9 cellular contexts compared by ENCODE assay signal in genomic region chr17:2954898-2955445, GRCh38.
DNase-seq lines count a peak whose midpoint lies in the region; ATAC-seq and TF ChIP-seq lines count a peak whose summit lies in the region.
"Had no signal": no experiment of that assay in that cellular context is flagged by ENCODE, and none has a peak within 500 bp of the region (broad histone marks: within the 10 kb centered on the region; RNA-seq: fewer than 3 reads in every experiment).

No MANE protein-coding gene starts in this region.

- 45 to 46% methylated on average over 8 of the region's 8 CpGs for WGBS in tibial nerve, 2 donors

- TF ChIP-seq POLR2A in HCT116 (IDR thresholded peaks at IDR 0.05; ENCODE audit: borderline replicate concordance, extremely low read depth, insufficient read depth, insufficient read length) (no peak), tibial nerve (IDR thresholded peaks at IDR 0.05) (no peak)

- ATAC-seq in HCT116 (peak; percentile 93), HG03280 (IDR thresholded peaks at IDR 0.05; ENCODE audit: unreplicated experiment) (no peak), HG02981 (IDR thresholded peaks at IDR 0.05; ENCODE audit: unreplicated experiment) (no peak)

- H3K4me3 ChIP-seq in AG04449 (ENCODE audit: low read depth, low read length) (no peak overlapping the region), HCT116 (replicated peaks in 1 of 2; ENCODE audit: low read depth in 1 of 2, low read length in 2 of 2) (peak overlapping the region in 1 of 2 experiments; percentile 40; a peak in 2 of 4 replicates), tibial nerve (no peak overlapping the region)
- H3K4me3 ChIP-seq: upper lobe of left lung had no signal

- peak overlapping the region; percentile 45 for H3K27ac ChIP-seq in HCT116 (ENCODE audit: low read depth, low read length)
- H3K27ac ChIP-seq in tibial nerve = peak overlapping the region in 1 of 4 donors; percentile 64
- H3K27ac ChIP-seq: upper lobe of left lung had no signal

- H3K27me3 ChIP-seq in HCT116 (ENCODE audit: insufficient read depth, low read length) (no peaks in the 10 kb centered on the region), tibial nerve (no peaks in the 10 kb centered on the region)
- H3K27me3 ChIP-seq: upper lobe of left lung had no signal

- no peaks in the 10 kb centered on the region for H4K20me1 ChIP-seq in HCT116 (ENCODE audit: insufficient read depth)

- H3K9me3 ChIP-seq in HCT116 (ENCODE audit: control insufficient read depth in 1 of 2, insufficient read depth in 1 of 2, low read depth in 1 of 2, low read length in 2 of 2) (no peaks in the 10 kb centered on the region), tibial nerve (no peaks in the 10 kb centered on the region)
- H3K9me3 ChIP-seq: upper lobe of left lung had no signal

- no peak; the same call in 1 of the 2 replicates for TF ChIP-seq RAD21 in HCT116 (IDR thresholded peaks at IDR 0.05; ENCODE audit: low read depth)

- TF ChIP-seq EP300 in tibial nerve (IDR thresholded peaks at IDR 0.05) = peak in 1 of 2 donors; percentile 47

- TF ChIP-seq CTCF in AG04449 (IDR thresholded peaks at IDR 0.05; ENCODE audit: insufficient read depth, low read length, missing control alignments) = no peak
- TF ChIP-seq CTCF in HCT116 (IDR thresholded peaks at IDR 0.05 in 2 of 3, conservative IDR thresholded peaks at IDR 0.05 in 1 of 3; ENCODE audit: borderline replicate concordance in 1 of 3, insufficient read depth in 1 of 3, low read depth in 2 of 3, low read length in 2 of 3) = no peak
- no peak for TF ChIP-seq CTCF in tibial nerve (IDR thresholded peaks at IDR 0.05)

- H3K4me1 ChIP-seq in HCT116 (ENCODE audit: control insufficient read depth in 1 of 2, insufficient read depth in 2 of 2, low read length in 2 of 2) = peaks cover 36 to 60% of the 10 kb centered on the region in 2 experiments
- peaks cover 0 to 34% (median 21%) of the 10 kb centered on the region in 4 donors for H3K4me1 ChIP-seq in tibial nerve

- no peaks in the 10 kb centered on the region for H3K9me2 ChIP-seq in HCT116 (ENCODE audit: insufficient read depth)

- RAD21 ChIA-PET in HCT116 (lab: Charles Lee; ENCODE audit: low non-redundant PET in 1 of 2, low total read pairs in 2 of 2, uncharacterized antibody in 2 of 2, unreplicated experiment in 2 of 2) = no interaction called here

- no peaks in the 10 kb centered on the region for H3K36me3 ChIP-seq in HCT116 (ENCODE audit: control insufficient read depth in 1 of 2, insufficient read depth in 2 of 2, low read length in 2 of 2)
- no peaks in the 10 kb centered on the region for H3K36me3 ChIP-seq in tibial nerve
- H3K36me3 ChIP-seq: upper lobe of left lung had no signal

- CTCF ChIA-PET in AG04449 (lab: Yijun Ruan, JAX) = no interaction called here
- CTCF ChIA-PET in HCT116 (lab: Charles Lee) = interaction anchor here (1.8 kb wide), 1 partner anchor 24 kb away, joined by 4 read pairs; no protein-coding TSS in a partner anchor

- intact Hi-C loops in HCT116 (cut with micrococcal nuclease) = no loop called here

- H3K79me2 ChIP-seq in HCT116 (ENCODE audit: insufficient read depth, low read length) = no peaks in the 10 kb centered on the region

- H3K4me2 ChIP-seq in HCT116 (ENCODE audit: low read length) = peak overlapping the region; percentile 67

- H2AFZ ChIP-seq in HCT116 (ENCODE audit: low read depth, low read length, poor library complexity, severe bottlenecking) = no peak overlapping the region

- peak overlapping the region; percentile 33 for H3K9ac ChIP-seq in HCT116 (ENCODE audit: low read length)

- POLR2A ChIA-PET in AG04449 (lab: Yijun Ruan, JAX) = no interaction called here
- POLR2A ChIA-PET in HCT116 (lab: Charles Lee) = no interaction called here

- DNase-seq in AG04449 (ENCODE audit: low read depth, low spot score) (peak; percentile 56), HCT116 (ENCODE audit: low read depth, low spot score) (peak; percentile 94), SW 1271 (lab: John Stamatoyannopoulos, UW) (peak; percentile 72 to 94), hepatic stellate cell (ENCODE audit: low spot score) (peak; percentile 69), tibial nerve (ENCODE audit: low spot score in 2 of 2) (no peak), NCI-H524 treated with DMSO at 0.1 percent for 48 hours (lab: John Stamatoyannopoulos, UW) (no peak)

- BruUV-seq in HCT116 (replicated peaks; lab: Mats Ljungman, UMichigan) = no TSS peak

TF ChIP-seq in HCT116, 20 proteins besides CTCF, POLR2A, EP300 and RAD21:
- TF ChIP-seq, protein P1, sequence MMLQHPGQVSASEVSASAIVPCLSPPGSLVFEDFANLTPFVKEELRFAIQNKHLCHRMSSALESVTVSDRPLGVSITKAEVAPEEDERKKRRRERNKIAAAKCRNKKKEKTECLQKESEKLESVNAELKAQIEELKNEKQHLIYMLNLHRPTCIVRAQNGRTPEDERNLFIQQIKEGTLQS (IDR thresholded peaks at IDR 0.05) = no peak
- no peak for TF ChIP-seq SIN3A (IDR thresholded peaks at IDR 0.05; ENCODE audit: low read depth)
- TF ChIP-seq EZH2 (IDR thresholded peaks at IDR 0.05) = no peak
- no peak for TF ChIP-seq TCF7L2 (IDR thresholded peaks at IDR 0.05; ENCODE audit: borderline replicate concordance, extremely low read depth, insufficient read depth, insufficient read length)
- no peak for TF ChIP-seq EGR1 (IDR thresholded peaks at IDR 0.05; ENCODE audit: low read depth)
- peak; percentile 81 for TF ChIP-seq JUND (IDR thresholded peaks at IDR 0.05)
- TF ChIP-seq FOSL1 (IDR thresholded peaks at IDR 0.05; ENCODE audit: low read depth) = peak; percentile 88
- peak; percentile 94 for TF ChIP-seq CEBPB (IDR thresholded peaks at IDR 0.05; ENCODE audit: low read depth)
- TF ChIP-seq, protein P2, sequence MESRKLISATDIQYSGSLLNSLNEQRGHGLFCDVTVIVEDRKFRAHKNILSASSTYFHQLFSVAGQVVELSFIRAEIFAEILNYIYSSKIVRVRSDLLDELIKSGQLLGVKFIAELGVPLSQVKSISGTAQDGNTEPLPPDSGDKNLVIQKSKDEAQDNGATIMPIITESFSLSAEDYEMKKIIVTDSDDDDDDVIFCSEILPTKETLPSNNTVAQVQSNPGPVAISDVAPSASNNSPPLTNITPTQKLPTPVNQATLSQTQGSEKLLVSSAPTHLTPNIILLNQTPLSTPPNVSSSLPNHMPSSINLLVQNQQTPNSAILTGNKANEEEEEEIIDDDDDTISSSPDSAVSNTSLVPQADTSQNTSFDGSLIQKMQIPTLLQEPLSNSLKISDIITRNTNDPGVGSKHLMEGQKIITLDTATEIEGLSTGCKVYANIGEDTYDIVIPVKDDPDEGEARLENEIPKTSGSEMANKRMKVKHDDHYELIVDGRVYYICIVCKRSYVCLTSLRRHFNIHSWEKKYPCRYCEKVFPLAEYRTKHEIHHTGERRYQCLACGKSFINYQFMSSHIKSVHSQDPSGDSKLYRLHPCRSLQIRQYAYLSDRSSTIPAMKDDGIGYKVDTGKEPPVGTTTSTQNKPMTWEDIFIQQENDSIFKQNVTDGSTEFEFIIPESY (IDR thresholded peaks at IDR 0.05; ENCODE audit: extremely low read depth, insufficient replicate concordance, low read length) = no peak
- TF ChIP-seq ZFX (IDR thresholded peaks at IDR 0.05) = no peak
- TF ChIP-seq CBX3 (IDR thresholded peaks at IDR 0.05; ENCODE audit: low read depth) = peak; percentile 74
- TF ChIP-seq YY1 (IDR thresholded peaks at IDR 0.05; ENCODE audit: extremely low read depth, insufficient replicate concordance, low read depth, low read length) = no peak
- no peak; the same call in 1 of the 2 replicates for TF ChIP-seq POLR2AphosphoS5 (IDR thresholded peaks at IDR 0.05; ENCODE audit: low read depth, low read length)
- TF ChIP-seq SP1 (IDR thresholded peaks at IDR 0.05; ENCODE audit: low read depth) = peak; percentile 83
- no peak; the same call in 1 of the 2 replicates for TF ChIP-seq ELF1 (IDR thresholded peaks at IDR 0.05; ENCODE audit: borderline replicate concordance, low read depth)
- TF ChIP-seq REST (IDR thresholded peaks at IDR 0.05; ENCODE audit: low read depth) = no peak
- no peak for TF ChIP-seq EZH2phosphoT487 (IDR thresholded peaks at IDR 0.05; ENCODE audit: borderline replicate concordance)
- TF ChIP-seq SRF (IDR thresholded peaks at IDR 0.05; ENCODE audit: low read depth) = no peak
- TF ChIP-seq MAX (IDR thresholded peaks at IDR 0.05) = peak; percentile 37; the same call in 1 of the 2 replicates
- TF ChIP-seq ZNF274 (IDR thresholded peaks at IDR 0.05; ENCODE audit: low read depth, low read length) = no peak

Comparison
In these comparisons a context has a peak if more than half of its experiments do, and no peak if none do; other contexts are left out.
1. DNase-seq: peak in AG04449 (single experiment), HCT116 (single experiment), SW 1271 (2 of 2) and hepatic stellate cell (single experiment); none in tibial nerve (0 of 2) and NCI-H524 treated with DMSO at 0.1 percent for 48 hours (single experiment).